Comparison of ENCODE assay signal across 19 cellular contexts in the genomic region with DNA sequence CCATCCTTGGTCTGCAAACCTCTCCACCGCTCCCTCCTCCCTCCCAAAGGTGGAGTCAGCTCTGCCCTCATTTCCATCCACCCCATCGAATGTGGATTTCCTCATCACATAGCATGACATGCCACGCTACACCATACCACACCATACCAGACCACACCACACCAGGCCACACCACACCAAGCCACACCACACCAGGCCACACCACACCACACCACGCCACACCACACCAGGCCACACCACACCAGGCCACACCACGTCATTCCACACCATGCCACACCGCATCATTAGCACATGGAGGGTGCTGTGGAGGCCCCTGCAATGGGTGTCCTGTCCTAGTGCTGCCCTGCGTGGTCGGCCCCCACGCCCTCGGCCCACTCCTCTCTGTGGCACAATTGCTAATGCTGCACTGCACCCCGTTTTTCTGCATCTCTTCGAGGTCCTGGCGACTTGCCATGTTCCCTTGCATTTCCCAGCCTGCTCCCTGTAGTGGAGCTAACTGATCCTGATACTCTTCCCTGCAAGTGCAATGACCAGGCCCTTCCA. TPM values are rescaled to one million over a fixed set of nuclear protein-coding genes. Genes with fewer than 3 reads are reported as not detected.
A peak's percentile ranks its signal among the peaks of the same experiment; 100 is the strongest.
DNase-seq lines count a peak whose midpoint lies in the region; ATAC-seq and TF ChIP-seq lines count a peak whose summit lies in the region.
"Had no signal": no experiment of that assay in that cellular context is flagged by ENCODE, and none has a peak within 500 bp of the region (broad histone marks: within the 10 kb centered on the region; RNA-seq: fewer than 3 reads in every experiment).

No MANE protein-coding gene starts in this region.

- TF ChIP-seq CTCF in activated CD8-positive, alpha-beta T cell treated with anti-CD3 and anti-CD28 coated beads for 36 hours (IDR thresholded peaks at IDR 0.05): no peak
- TF ChIP-seq CTCF in MCF 10A (IDR thresholded peaks at IDR 0.05; ENCODE audit: unreplicated experiment): no peak

- POLR2A ChIA-PET in activated CD8-positive, alpha-beta T cell treated with anti-CD3 and anti-CD28 coated beads for 36 hours (lab: Charles Lee): interaction anchor here (1.6 kb wide), 2 partner anchors 10 to 16 kb away, joined by 4 to 5 read pairs; no protein-coding TSS in a partner anchor
- POLR2A ChIA-PET in activated CD8-positive, alpha-beta T cell treated with anti-CD3 and anti-CD28 coated beads, Interleukin-2, amount 10 ng/mL, durations not matched to agents 7 days and 5 days (lab: Charles Lee): interaction anchor here (0.6 kb wide), 1 partner anchor 47 kb away, joined by 3 read pairs; no protein-coding TSS in a partner anchor
- POLR2A ChIA-PET in MCF 10A (lab: Yijun Ruan, JAX): interaction anchor here (1.4 kb wide), 1 partner anchor 11 kb away, joined by 4 read pairs; a partner anchor contains a TSS

- BruUV-seq in MCF 10A (replicated peaks; lab: Mats Ljungman, UMichigan): no TSS peak

- peak; percentile 27 for ATAC-seq in activated CD8-positive, alpha-beta T cell treated with anti-CD3 and anti-CD28 coated beads for 36 hours
- ATAC-seq in activated CD8-positive, alpha-beta T cell treated with anti-CD3 and anti-CD28 coated beads, Interleukin-2, amount 10 ng/mL, durations not matched to agents 7 days and 5 days: no peak
- ATAC-seq in left ventricle myocardium superior: peak; percentile 39
- no peak for ATAC-seq in stimulated activated naive B cell treated with anti-CD40 and anti-IgM and Interleukin-4, amounts not matched to agents 10 μg/mL and 1 μg/mL and 100 μg/mL, for 72 hours (replicated peaks)
- ATAC-seq: GM12878 had no signal

- H3K4me1 Mint-ChIP-seq in activated CD8-positive, alpha-beta T cell treated with anti-CD3 and anti-CD28 coated beads for 36 hours (ENCODE audit: low read depth): peaks cover 2% of the 10 kb centered on the region
- H3K4me1 Mint-ChIP-seq in activated CD8-positive, alpha-beta T cell treated with anti-CD3 and anti-CD28 coated beads, Interleukin-2, amount 10 ng/mL, durations not matched to agents 7 days and 5 days (ENCODE audit: low read depth): no peaks in the 10 kb centered on the region
- H3K4me1 Mint-ChIP-seq in stimulated activated naive B cell treated with anti-CD40 and anti-IgM and Interleukin-4, amounts not matched to agents 10 μg/mL and 1 μg/mL and 100 μg/mL, for 72 hours: peaks cover 0 to 3% of the 10 kb centered on the region in 2 donors
- H3K4me1 Mint-ChIP-seq in MCF 10A (ENCODE audit: insufficient read depth, unreplicated experiment): no peaks in the 10 kb centered on the region
- H3K4me1 Mint-ChIP-seq: nephron had no signal

- no peak overlapping the region for H3K27ac Mint-ChIP-seq in activated CD8-positive, alpha-beta T cell treated with anti-CD3 and anti-CD28 coated beads for 36 hours
- no peak overlapping the region for H3K27ac Mint-ChIP-seq in activated CD8-positive, alpha-beta T cell treated with anti-CD3 and anti-CD28 coated beads, Interleukin-2, amount 10 ng/mL, durations not matched to agents 7 days and 5 days
- H3K27ac Mint-ChIP-seq in stimulated activated naive B cell treated with anti-CD40 and anti-IgM and Interleukin-4, amounts not matched to agents 10 μg/mL and 1 μg/mL and 100 μg/mL, for 72 hours: peak overlapping the region; percentile 60
- H3K27ac Mint-ChIP-seq in MCF 10A (ENCODE audit: low read depth, unreplicated experiment): no peak overlapping the region
- H3K27ac Mint-ChIP-seq: memory B cell, nephron, progenitor cell of endocrine pancreas had no signal

- H3K4me3 Mint-ChIP-seq in activated CD8-positive, alpha-beta T cell treated with anti-CD3 and anti-CD28 coated beads for 36 hours: no peak overlapping the region
- H3K4me3 Mint-ChIP-seq in activated CD8-positive, alpha-beta T cell treated with anti-CD3 and anti-CD28 coated beads, Interleukin-2, amount 10 ng/mL, durations not matched to agents 7 days and 5 days: no peak overlapping the region
- no peak overlapping the region for H3K4me3 Mint-ChIP-seq in stimulated activated naive B cell treated with anti-CD40 and anti-IgM and Interleukin-4, amounts not matched to agents 10 μg/mL and 1 μg/mL and 100 μg/mL, for 72 hours
- no peak overlapping the region for H3K4me3 Mint-ChIP-seq in MCF 10A (ENCODE audit: unreplicated experiment)
- H3K4me3 Mint-ChIP-seq: memory B cell, nephron had no signal

- H3K9me3 Mint-ChIP-seq in activated CD8-positive, alpha-beta T cell treated with anti-CD3 and anti-CD28 coated beads for 36 hours: no peaks in the 10 kb centered on the region
- H3K9me3 Mint-ChIP-seq in activated CD8-positive, alpha-beta T cell treated with anti-CD3 and anti-CD28 coated beads, Interleukin-2, amount 10 ng/mL, durations not matched to agents 7 days and 5 days (ENCODE audit: insufficient read depth): no peaks in the 10 kb centered on the region
- peaks cover 0 to 6% of the 10 kb centered on the region in 2 donors for H3K9me3 Mint-ChIP-seq in stimulated activated naive B cell treated with anti-CD40 and anti-IgM and Interleukin-4, amounts not matched to agents 10 μg/mL and 1 μg/mL and 100 μg/mL, for 72 hours
- no peaks in the 10 kb centered on the region for H3K9me3 Mint-ChIP-seq in MCF 10A (ENCODE audit: unreplicated experiment)
- H3K9me3 Mint-ChIP-seq: nephron had no signal

- CTCF ChIA-PET in activated CD8-positive, alpha-beta T cell treated with anti-CD3 and anti-CD28 coated beads for 36 hours (lab: Charles Lee): interaction anchor here (1.2 kb wide), 1 partner anchor 10 kb away, joined by 3 read pairs; no protein-coding TSS in a partner anchor
- CTCF ChIA-PET in activated CD8-positive, alpha-beta T cell treated with anti-CD3 and anti-CD28 coated beads, Interleukin-2, amount 10 ng/mL, durations not matched to agents 7 days and 5 days (lab: Charles Lee): no interaction called here
- CTCF ChIA-PET in MCF 10A (lab: Yijun Ruan, JAX): interaction anchor here (1.9 kb wide), 1 partner anchor 10 kb away, joined by 8 read pairs; no protein-coding TSS in a partner anchor

- H3K36me3 Mint-ChIP-seq in activated CD8-positive, alpha-beta T cell treated with anti-CD3 and anti-CD28 coated beads for 36 hours (ENCODE audit: low read depth): peaks cover 18% of the 10 kb centered on the region
- H3K36me3 Mint-ChIP-seq in activated CD8-positive, alpha-beta T cell treated with anti-CD3 and anti-CD28 coated beads, Interleukin-2, amount 10 ng/mL, durations not matched to agents 7 days and 5 days (ENCODE audit: low read depth): peaks cover 23% of the 10 kb centered on the region
- peaks cover 44 to 54% of the 10 kb centered on the region in 2 donors for H3K36me3 Mint-ChIP-seq in stimulated activated naive B cell treated with anti-CD40 and anti-IgM and Interleukin-4, amounts not matched to agents 10 μg/mL and 1 μg/mL and 100 μg/mL, for 72 hours
- peaks cover 33% of the 10 kb centered on the region for H3K36me3 Mint-ChIP-seq in MCF 10A (ENCODE audit: insufficient read depth, unreplicated experiment)

- H3K27me3 Mint-ChIP-seq in activated CD8-positive, alpha-beta T cell treated with anti-CD3 and anti-CD28 coated beads for 36 hours: no peaks in the 10 kb centered on the region
- no peaks in the 10 kb centered on the region for H3K27me3 Mint-ChIP-seq in activated CD8-positive, alpha-beta T cell treated with anti-CD3 and anti-CD28 coated beads, Interleukin-2, amount 10 ng/mL, durations not matched to agents 7 days and 5 days (ENCODE audit: low read depth)
- H3K27me3 Mint-ChIP-seq in stimulated activated naive B cell treated with anti-CD40 and anti-IgM and Interleukin-4, amounts not matched to agents 10 μg/mL and 1 μg/mL and 100 μg/mL, for 72 hours: no peaks in the 10 kb centered on the region
- no peaks in the 10 kb centered on the region for H3K27me3 Mint-ChIP-seq in MCF 10A (ENCODE audit: insufficient read depth, unreplicated experiment)
- H3K27me3 Mint-ChIP-seq: memory B cell, progenitor cell of endocrine pancreas had no signal

- no peak for DNase-seq in activated CD8-positive, alpha-beta T cell treated with anti-CD3 and anti-CD28 coated beads for 36 hours
- DNase-seq in activated CD8-positive, alpha-beta T cell treated with anti-CD3 and anti-CD28 coated beads, Interleukin-2, amount 10 ng/mL, durations not matched to agents 7 days and 5 days: no peak
- DNase-seq in left ventricle myocardium superior (no peak), MCF 10A (ENCODE audit: unreplicated experiment) (no peak)
- DNase-seq in stimulated activated naive B cell treated with anti-CD40 and anti-IgM and Interleukin-4, amounts not matched to agents 10 μg/mL and 1 μg/mL and 100 μg/mL, for 72 hours: no peak
- DNase-seq in stimulated activated naive CD4-positive, alpha-beta T cell treated with Interleukin-2 at 50 U/mL for 16 hours (lab: John Stamatoyannopoulos, UW): no peak
- DNase-seq: activated CD4-positive, alpha-beta T cell treated with anti-CD3 and anti-CD28 coated beads for 4 hours; activated CD8-positive, alpha-beta memory T cell treated with anti-CD3 and anti-CD28 coated beads, Interleukin-2, amount 50 U/mL, for 48 hours; DMS 273 treated with DMSO at 0.1 percent for 48 hours; GDM1; heart right ventricle; NCI-H2029; NCI-H446; stimulated activated CD8-positive, alpha-beta memory T cell treated with anti-CD3 and anti-CD28 coated beads, Interleukin-4, amount 100 ng/mL, for 48 hours; testis had no signal

- intact Hi-C loops in activated CD8-positive, alpha-beta T cell treated with anti-CD3 and anti-CD28 coated beads for 36 hours (cut with micrococcal nuclease): no loop called here
- intact Hi-C loops in left ventricle myocardium superior (cut with micrococcal nuclease): no loop called here
- intact Hi-C loops in MCF 10A (cut with micrococcal nuclease): no loop called here

RNA-seq across cellular contexts. Expression of a gene that starts 11.3 kb away (rescaled TPM):
- 1 to 10 TPM; 9.3 to 9.7 TPM for total RNA-seq in activated CD8-positive, alpha-beta T cell treated with anti-CD3 and anti-CD28 coated beads for 36 hours
- total RNA-seq in activated CD8-positive, alpha-beta T cell treated with anti-CD3 and anti-CD28 coated beads, Interleukin-2, amount 10 ng/mL, durations not matched to agents 7 days and 5 days: 10 to 100 TPM in 1 of 2 experiments, 1 to 10 TPM in 1; 8.8 to 10.2 TPM
- total RNA-seq in left ventricle myocardium superior (3.7 TPM), MCF 10A (2022) (4.5 and 4.8 TPM in 2 replicates)

RNA-seq across cellular contexts. Expression of a gene that starts 11.5 kb away (rescaled TPM):
- 10 to 100 TPM; 29.3 to 29.8 TPM for total RNA-seq in activated CD8-positive, alpha-beta T cell treated with anti-CD3 and anti-CD28 coated beads for 36 hours
- total RNA-seq in activated CD8-positive, alpha-beta T cell treated with anti-CD3 and anti-CD28 coated beads, Interleukin-2, amount 10 ng/mL, durations not matched to agents 7 days and 5 days: 10 to 100 TPM; 41.2 to 47.0 TPM
- 35.2 TPM for total RNA-seq in left ventricle myocardium superior
- total RNA-seq in MCF 10A (2022): 68.7 and 74.1 TPM in 2 replicates

RNA-seq across cellular contexts. Expression of a gene that starts 31.5 kb away (rescaled TPM):
- 10 to 100 TPM; 43.7 to 44.0 TPM for total RNA-seq in activated CD8-positive, alpha-beta T cell treated with anti-CD3 and anti-CD28 coated beads for 36 hours
- total RNA-seq in activated CD8-positive, alpha-beta T cell treated with anti-CD3 and anti-CD28 coated beads, Interleukin-2, amount 10 ng/mL, durations not matched to agents 7 days and 5 days: 10 to 100 TPM; 28.5 TPM
- total RNA-seq in left ventricle myocardium superior (14.4 TPM), MCF 10A (2022) (22.4 and 24.4 TPM in 2 replicates)

Comparison
In these comparisons a context has a peak if more than half of its experiments do, and no peak if none do; other contexts are left out.
1. ATAC-seq: peak in activated CD8-positive, alpha-beta T cell treated with anti-CD3 and anti-CD28 coated beads for 36 hours (single experiment) and left ventricle myocardium superior (single experiment); none in activated CD8-positive, alpha-beta T cell treated with anti-CD3 and anti-CD28 coated beads, Interleukin-2, amount 10 ng/mL, durations not matched to agents 7 days and 5 days (single experiment) and stimulated activated naive B cell treated with anti-CD40 and anti-IgM and Interleukin-4, amounts not matched to agents 10 μg/mL and 1 μg/mL and 100 μg/mL, for 72 hours (0 of 2).